Comparison of ENCODE assay signal across 16 cellular contexts in the genomic region with DNA sequence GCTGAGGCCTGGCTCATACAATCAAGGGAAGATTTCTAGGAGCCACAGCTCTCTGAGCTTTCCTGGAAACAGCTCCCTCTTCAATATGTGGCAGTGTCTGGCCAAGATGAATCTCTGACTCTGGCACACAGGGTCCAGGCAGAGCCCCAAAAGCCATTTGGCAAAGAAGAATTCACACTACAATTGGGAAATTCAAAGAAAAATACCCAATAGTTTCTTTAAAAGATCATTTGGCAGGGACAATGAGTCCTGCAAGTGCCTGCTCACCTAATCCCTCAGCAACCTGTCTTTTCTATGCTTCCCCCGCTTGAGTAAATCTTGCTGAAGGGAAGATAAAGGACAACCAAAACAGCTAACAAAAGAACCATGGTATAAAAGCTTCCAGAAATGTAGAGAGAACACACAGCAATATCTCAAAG.
A peak's percentile ranks its signal among the peaks of the same experiment; 100 is the strongest.
DNase-seq lines count a peak whose midpoint lies in the region; ATAC-seq and TF ChIP-seq lines count a peak whose summit lies in the region.
"Had no signal": no experiment of that assay in that cellular context is flagged by ENCODE, and none has a peak within 500 bp of the region (broad histone marks: within the 10 kb centered on the region; RNA-seq: fewer than 3 reads in every experiment).

No MANE protein-coding gene starts in this region.

- TF ChIP-seq EP300 in transverse colon (IDR thresholded peaks at IDR 0.05; ENCODE audit: low read depth), result no peak

- no peaks in the 10 kb centered on the region for H3K36me3 ChIP-seq in mucosa of descending colon (ENCODE audit: low read depth)
- H3K36me3 ChIP-seq in transverse colon, result no peaks in the 10 kb centered on the region
- H3K36me3 ChIP-seq: BE2C, thoracic aorta had no signal

- H3K27me3 Mint-ChIP-seq in activated T-helper 2 cell treated with anti-CD3 and anti-CD28 coated beads, Interferon-gamma antibody, Interleukin-2, Interleukin-4, amounts not matched to agents 10 μg/mL and 5 μg/mL and 100 μg/mL, durations not matched to agents 14 hours and 24 hours and 36 hours (ENCODE audit: low read depth), result no peaks in the 10 kb centered on the region

- peaks cover 34% of the 10 kb centered on the region for H3K36me3 Mint-ChIP-seq in activated T-helper 2 cell treated with anti-CD3 and anti-CD28 coated beads, Interferon-gamma antibody, Interleukin-2, Interleukin-4, amounts not matched to agents 10 μg/mL and 5 μg/mL and 100 μg/mL, durations not matched to agents 14 hours and 24 hours and 36 hours (ENCODE audit: low read depth)

- TF ChIP-seq POLR2A in transverse colon (IDR thresholded peaks at IDR 0.05), result no peak

- 89 to 95% methylated on average over 1 of the region's 1 CpG for WGBS in transverse colon (ENCODE audit: low coverage in 1 of 2), 2 donors

- H3K9me3 Mint-ChIP-seq in activated T-helper 2 cell treated with anti-CD3 and anti-CD28 coated beads, Interferon-gamma antibody, Interleukin-2, Interleukin-4, amounts not matched to agents 10 μg/mL and 5 μg/mL and 100 μg/mL, durations not matched to agents 14 hours and 24 hours and 36 hours, result no peaks in the 10 kb centered on the region

- H3K4me3 ChIP-seq in mucosa of descending colon, result no peak overlapping the region
- H3K4me3 ChIP-seq in transverse colon, result no peak overlapping the region
- H3K4me3 ChIP-seq: lower lobe of right lung, PC-9, thoracic aorta had no signal

- H3K4me1 Mint-ChIP-seq in activated T-helper 2 cell treated with anti-CD3 and anti-CD28 coated beads, Interferon-gamma antibody, Interleukin-2, Interleukin-4, amounts not matched to agents 10 μg/mL and 5 μg/mL and 100 μg/mL, durations not matched to agents 14 hours and 24 hours and 36 hours (ENCODE audit: low read depth), result peaks cover 33% of the 10 kb centered on the region

- H3K27me3 ChIP-seq in transverse colon, result no peaks in the 10 kb centered on the region
- H3K27me3 ChIP-seq: BE2C had no signal

- no peak for DNase-seq in activated T-helper 2 cell treated with anti-CD3 and anti-CD28 coated beads, Interferon-gamma antibody, Interleukin-2, Interleukin-4, amounts not matched to agents 10 μg/mL and 5 μg/mL and 100 μg/mL, durations not matched to agents 14 hours and 24 hours and 36 hours (ENCODE audit: low spot score)
- peak; percentile 42 for DNase-seq in globus pallidus (ENCODE audit: low spot score)
- no peak for DNase-seq in mucosa of descending colon
- DNase-seq in transverse colon, result no peak
- no peak for DNase-seq in glomerular visceral epithelial cell (ENCODE audit: extremely low spot score)
- DNase-seq in NCI-H774 (lab: John Stamatoyannopoulos, UW), result no peak
- DNase-seq: activated naive CD4-positive, alpha-beta T cell treated with anti-CD3 and anti-CD28 coated beads, Interleukin-2, amount 50 U/mL, for 16 hours; BE2C; lower lobe of right lung; NCI-H1436 treated with DMSO at 0.1 percent for 48 hours; PC-9; stimulated activated CD4-positive, alpha-beta T cell treated with anti-CD3 and anti-CD28 coated beads, Interleukin-4, amount 100 ng/mL, for 1 hour; stimulated activated CD8-positive, alpha-beta memory T cell treated with anti-CD3 and anti-CD28 coated beads, Interleukin-4, amount 100 ng/mL, for 48 hours had no signal

- peak overlapping the region; percentile 10 to 75 (median 47) for H3K27ac ChIP-seq in transverse colon
- H3K27ac ChIP-seq: PC-9, thoracic aorta had no signal

- ATAC-seq in mucosa of descending colon (peak; percentile 25), GM21423 (IDR thresholded peaks at IDR 0.05; ENCODE audit: unreplicated experiment) (no peak)
- ATAC-seq: SK-N-SH treated with all-trans-retinoic acid at 6 μM for 48 hours had no signal

- H3K4me3 Mint-ChIP-seq in activated T-helper 2 cell treated with anti-CD3 and anti-CD28 coated beads, Interferon-gamma antibody, Interleukin-2, Interleukin-4, amounts not matched to agents 10 μg/mL and 5 μg/mL and 100 μg/mL, durations not matched to agents 14 hours and 24 hours and 36 hours (ENCODE audit: low read depth), result no peak overlapping the region

- H3K27ac Mint-ChIP-seq in activated T-helper 2 cell treated with anti-CD3 and anti-CD28 coated beads, Interferon-gamma antibody, Interleukin-2, Interleukin-4, amounts not matched to agents 10 μg/mL and 5 μg/mL and 100 μg/mL, durations not matched to agents 14 hours and 24 hours and 36 hours, result peak overlapping the region; percentile 28

- in situ Hi-C loops in transverse colon (cut with MboI; ENCODE audit: low pct_ligation_motif_present in 1 of 4, low pct_unique_long_range_greater_than_20kb in 1 of 4, low sequenced_read_pairs in 3 of 4), result no loop called here

- H3K4me1 ChIP-seq in mucosa of descending colon (ENCODE audit: low read depth) (no peaks in the 10 kb centered on the region), transverse colon (peaks cover 3 to 26% (median 7%) of the 10 kb centered on the region in 4 donors)

- H3K9me3 ChIP-seq in mucosa of descending colon (no peaks in the 10 kb centered on the region), transverse colon (no peaks in the 10 kb centered on the region)
- H3K9me3 ChIP-seq: BE2C, lower lobe of right lung, thoracic aorta had no signal

- TF ChIP-seq CTCF in mucosa of descending colon (IDR thresholded peaks at IDR 0.05), result no peak
- TF ChIP-seq CTCF in transverse colon (IDR thresholded peaks at IDR 0.05), result no peak

- intact Hi-C loops in activated T-helper 2 cell treated with anti-CD3 and anti-CD28 coated beads, Interferon-gamma antibody, Interleukin-2, Interleukin-4, amounts not matched to agents 10 μg/mL and 5 μg/mL and 100 μg/mL, durations not matched to agents 14 hours and 24 hours and 36 hours (cut with micrococcal nuclease), result no loop called here
- intact Hi-C loops in mucosa of descending colon (cut with DNase I, micrococcal nuclease), result no loop called here
- intact Hi-C loops in transverse colon (cut with DNase I; ENCODE audit: low total_unique reads), result no loop called here
